In genomic region chr19:35211545-35212230, GRCh38 we compare ENCODE assay signal across 1 cellular context.
TF ChIP-seq lines count a peak whose summit lies in the region.

No MANE protein-coding gene starts in this region.

TF ChIP-seq in K562, 482 proteins besides CTCF, POLR2A, EP300 and RAD21:
- TF ChIP-seq RBFOX2 (IDR thresholded peaks at IDR 0.05; ENCODE audit: low read depth, low read length) (no peak), ZHX1 (conservative IDR thresholded peaks at IDR 0.05; ENCODE audit: low read length) (no peak), KAT7 (CRISPR knock-in tag; IDR thresholded peaks at IDR 0.05; ENCODE audit: borderline replicate concordance) (no peak), MED1 (CRISPR knock-in tag; IDR thresholded peaks at IDR 0.05; ENCODE audit: borderline replicate concordance) (no peak), SFPQ (IDR thresholded peaks at IDR 0.05; ENCODE audit: low read depth, low read length) (no peak), NUFIP1 (IDR thresholded peaks at IDR 0.05; ENCODE audit: partially characterized antibody) (no peak), MTA2 (IDR thresholded peaks at IDR 0.05; ENCODE audit: low read depth) (no peak), CEBPB (tag; IDR thresholded peaks at IDR 0.05) (peak; percentile 76), DEAF1 (CRISPR knock-in tag; IDR thresholded peaks at IDR 0.05) (no peak), BRCA1 (IDR thresholded peaks at IDR 0.05) (no peak), BRCA1 (CRISPR knock-in tag; IDR thresholded peaks at IDR 0.05) (no peak), PCBP1 (IDR thresholded peaks at IDR 0.05; ENCODE audit: low read depth, low read length, poor library complexity, severe bottlenecking) (no peak), HSF4 (CRISPR knock-in tag; IDR thresholded peaks at IDR 0.05; ENCODE audit: borderline replicate concordance) (no peak), NBN (IDR thresholded peaks at IDR 0.05; ENCODE audit: low read depth) (no peak), THRA (IDR thresholded peaks at IDR 0.05) (no peak), ZNF639 (CRISPR knock-in tag; conservative IDR thresholded peaks at IDR 0.05 in 1 of 2, IDR thresholded peaks at IDR 0.05 in 1 of 2) (0 out of 4 replicates have a peak, but pooled peaks of 1 of the 2 experiments have one; percentile 4), DNMT1 (IDR thresholded peaks at IDR 0.05) (no peak), CEBPG (CRISPR knock-in tag; IDR thresholded peaks at IDR 0.05) (0 out of 2 replicates have a peak, but pooled peaks have one; percentile 22), CEBPG (tag; conservative IDR thresholded peaks at IDR 0.05 in 1 of 2, IDR thresholded peaks at IDR 0.05 in 1 of 2) (peak in 1 of 2 experiments; percentile 69; a peak in 3 of 4 replicates), YY1 (IDR thresholded peaks at IDR 0.05; ENCODE audit: borderline replicate concordance in 1 of 3, control insufficient read depth in 1 of 3, extremely low read depth in 1 of 3, insufficient read depth in 3 of 3, insufficient read length in 1 of 3, insufficient replicate concordance in 2 of 3, low read depth in 1 of 3, low read length in 2 of 3) (no peak), MXD1 (CRISPR knock-in tag; IDR thresholded peaks at IDR 0.05; ENCODE audit: borderline replicate concordance, poor library complexity, severe bottlenecking) (no peak), CREM (IDR thresholded peaks at IDR 0.05; ENCODE audit: low read depth) (no peak), DDX20 (tag; IDR thresholded peaks at IDR 0.05; ENCODE audit: low read depth) (no peak), GATAD2A (IDR thresholded peaks at IDR 0.05) (no peak), PTBP1 (IDR thresholded peaks at IDR 0.05; ENCODE audit: low read depth, low read length) (no peak)
